26 cellular contexts compared by ENCODE assay signal in genomic region chr15:22868495-22868894, GRCh38.
"Had no signal": no experiment of that assay in that cellular context is flagged by ENCODE, and none has a peak within 500 bp of the region (broad histone marks: within the 10 kb centered on the region; RNA-seq: fewer than 3 reads in every experiment).

No MANE protein-coding gene starts in this region.

- H3K4me3 Mint-ChIP-seq: activated CD4-positive, alpha-beta memory T cell treated with anti-CD3 and anti-CD28 coated beads, Interleukin-2, amount 10 ng/mL, durations not matched to agents 7 days and 5 days; activated CD4-positive, alpha-beta T cell treated with anti-CD3 and anti-CD28 coated beads, Interleukin-2, amount 10 ng/mL, durations not matched to agents 7 days and 5 days; activated naive CD4-positive, alpha-beta T cell treated with anti-CD3 and anti-CD28 coated beads, Interleukin-2, amount 10 ng/mL, durations not matched to agents 7 days and 5 days; activated naive CD8-positive, alpha-beta T cell treated with anti-CD3 and anti-CD28 coated beads, Interleukin-2, amount 10 ng/mL, durations not matched to agents 7 days and 5 days; activated T-cell treated with anti-CD3 and anti-CD28 coated beads, Interleukin-2, amount 50 U/mL, for 24 hours; activated T-cell treated with anti-CD3 and anti-CD28 coated beads, Interleukin-2, amount 50 U/mL, for 72 hours; brain; endodermal cell; WTC11 had no signal

- H3K27ac Mint-ChIP-seq: activated CD4-positive, alpha-beta memory T cell treated with anti-CD3 and anti-CD28 coated beads, Interleukin-2, amount 10 ng/mL, durations not matched to agents 7 days and 5 days; activated CD4-positive, alpha-beta T cell treated with anti-CD3 and anti-CD28 coated beads, Interleukin-2, amount 10 ng/mL, durations not matched to agents 7 days and 5 days; activated naive CD4-positive, alpha-beta T cell treated with anti-CD3 and anti-CD28 coated beads, Interleukin-2, amount 10 ng/mL, durations not matched to agents 7 days and 5 days; activated naive CD8-positive, alpha-beta T cell treated with anti-CD3 and anti-CD28 coated beads, Interleukin-2, amount 10 ng/mL, durations not matched to agents 7 days and 5 days; activated T-cell treated with anti-CD3 and anti-CD28 coated beads, Interleukin-2, amount 50 U/mL, for 72 hours; endodermal cell had no signal

- H3K9me3 Mint-ChIP-seq: activated CD4-positive, alpha-beta memory T cell treated with anti-CD3 and anti-CD28 coated beads, Interleukin-2, amount 10 ng/mL, durations not matched to agents 7 days and 5 days; activated CD4-positive, alpha-beta T cell treated with anti-CD3 and anti-CD28 coated beads, Interleukin-2, amount 10 ng/mL, durations not matched to agents 7 days and 5 days; activated naive CD4-positive, alpha-beta T cell treated with anti-CD3 and anti-CD28 coated beads, Interleukin-2, amount 10 ng/mL, durations not matched to agents 7 days and 5 days; activated naive CD4-positive, alpha-beta T cell treated with anti-CD3 and anti-CD28 coated beads, Interleukin-2, amount 50 U/mL, for 72 hours; activated naive CD8-positive, alpha-beta T cell treated with anti-CD3 and anti-CD28 coated beads, Interleukin-2, amount 10 ng/mL, durations not matched to agents 7 days and 5 days; activated T-cell treated with anti-CD3 and anti-CD28 coated beads, Interleukin-2, amount 50 U/mL, for 24 hours; activated T-cell treated with anti-CD3 and anti-CD28 coated beads, Interleukin-2, amount 50 U/mL, for 72 hours; endodermal cell; WTC11 had no signal

- H3K4me1 Mint-ChIP-seq: activated CD4-positive, alpha-beta T cell treated with anti-CD3 and anti-CD28 coated beads, Interleukin-2, amount 10 ng/mL, durations not matched to agents 7 days and 5 days; activated naive CD4-positive, alpha-beta T cell treated with anti-CD3 and anti-CD28 coated beads, Interleukin-2, amount 10 ng/mL, durations not matched to agents 7 days and 5 days; brain had no signal

- DNase-seq: activated CD4-positive, alpha-beta memory T cell treated with anti-CD3 and anti-CD28 coated beads, Interleukin-2, amount 10 ng/mL, durations not matched to agents 7 days and 5 days; activated CD4-positive, alpha-beta T cell treated with anti-CD3 and anti-CD28 coated beads for 1 hour; activated CD4-positive, alpha-beta T cell treated with anti-CD3 and anti-CD28 coated beads for 4 hours; activated CD4-positive, alpha-beta T cell treated with anti-CD3 and anti-CD28 coated beads, Interleukin-2, amount 10 ng/mL, durations not matched to agents 7 days and 5 days; activated CD4-positive, alpha-beta T cell treated with anti-CD3 and anti-CD28 coated beads, Interleukin-2, amount 50 U/mL, for 4 hours; activated CD8-positive, alpha-beta memory T cell treated with anti-CD3 and anti-CD28 coated beads, Interleukin-2, amount 50 U/mL, for 48 hours; activated gamma-delta T cell; activated naive CD4-positive, alpha-beta T cell; activated naive CD4-positive, alpha-beta T cell treated with anti-CD3 and anti-CD28 coated beads, Interleukin-2, amount 10 ng/mL, durations not matched to agents 7 days and 5 days; activated naive CD8-positive, alpha-beta T cell treated with anti-CD3 and anti-CD28 coated beads, Interleukin-2, amount 10 ng/mL, durations not matched to agents 7 days and 5 days; activated T-cell treated with anti-CD3 and anti-CD28 coated beads for 4 hours; activated T-cell treated with anti-CD3 and anti-CD28 coated beads, Interleukin-2, amount 50 U/mL, for 24 hours; activated T-cell treated with anti-CD3 and anti-CD28 coated beads, Interleukin-2, amount 50 U/mL, for 72 hours; central memory CD4-positive, alpha-beta T cell; cerebellar nuclear complex; colonic mucosa; effector memory CD4-positive, alpha-beta T cell; endodermal cell; erythroblast; head of caudate nucleus; T-helper 2 cell had no signal

- H3K27me3 Mint-ChIP-seq: activated CD4-positive, alpha-beta memory T cell treated with anti-CD3 and anti-CD28 coated beads, Interleukin-2, amount 10 ng/mL, durations not matched to agents 7 days and 5 days; activated CD4-positive, alpha-beta T cell treated with anti-CD3 and anti-CD28 coated beads, Interleukin-2, amount 10 ng/mL, durations not matched to agents 7 days and 5 days; activated naive CD4-positive, alpha-beta T cell treated with anti-CD3 and anti-CD28 coated beads, Interleukin-2, amount 10 ng/mL, durations not matched to agents 7 days and 5 days; activated naive CD8-positive, alpha-beta T cell treated with anti-CD3 and anti-CD28 coated beads, Interleukin-2, amount 10 ng/mL, durations not matched to agents 7 days and 5 days; activated T-cell treated with anti-CD3 and anti-CD28 coated beads, Interleukin-2, amount 50 U/mL, for 24 hours; brain had no signal

- ATAC-seq: activated naive CD4-positive, alpha-beta T cell treated with anti-CD3 and anti-CD28 coated beads, Interleukin-2, amount 50 U/mL, for 72 hours; activated T-cell treated with anti-CD3 and anti-CD28 coated beads, Interleukin-2, amount 50 U/mL, for 72 hours; WTC11 had no signal

- H3K27ac ChIP-seq: ascending aorta, breast epithelium, colonic mucosa had no signal
